In genomic region chr10:125116041-125116649, GRCh38 we compare ENCODE assay signal across 1 cellular context.
TF ChIP-seq lines count a peak whose summit lies in the region.

No MANE protein-coding gene starts in this region.

TF ChIP-seq in K562, 482 proteins besides CTCF, POLR2A, EP300 and RAD21 (continued from another document):
- TF ChIP-seq MAFF (IDR thresholded peaks at IDR 0.05; ENCODE audit: low read length) (no peak), SMAD3 (CRISPR knock-in tag; conservative IDR thresholded peaks at IDR 0.05) (no peak), SOX6 (IDR thresholded peaks at IDR 0.05) (no peak), ZHX1 (conservative IDR thresholded peaks at IDR 0.05; ENCODE audit: low read length) (no peak), PHF20 (IDR thresholded peaks at IDR 0.05; ENCODE audit: partially characterized antibody) (no peak), YY1 (IDR thresholded peaks at IDR 0.05; ENCODE audit: borderline replicate concordance in 1 of 3, control insufficient read depth in 1 of 3, extremely low read depth in 1 of 3, insufficient read depth in 3 of 3, insufficient read length in 1 of 3, insufficient replicate concordance in 2 of 3, low read depth in 1 of 3, low read length in 2 of 3) (no peak), EGR1 (conservative IDR thresholded peaks at IDR 0.05) (no peak), THRAP3 (IDR thresholded peaks at IDR 0.05; ENCODE audit: borderline replicate concordance) (no peak), ZNF830 (CRISPR knock-in tag; IDR thresholded peaks at IDR 0.05) (no peak), HEY1 (CRISPR knock-in tag; IDR thresholded peaks at IDR 0.05; ENCODE audit: borderline replicate concordance) (no peak), HMG20B (CRISPR knock-in tag; IDR thresholded peaks at IDR 0.05) (no peak), PREB (CRISPR knock-in tag; IDR thresholded peaks at IDR 0.05) (no peak)
- TF ChIP-seq, protein P1, sequence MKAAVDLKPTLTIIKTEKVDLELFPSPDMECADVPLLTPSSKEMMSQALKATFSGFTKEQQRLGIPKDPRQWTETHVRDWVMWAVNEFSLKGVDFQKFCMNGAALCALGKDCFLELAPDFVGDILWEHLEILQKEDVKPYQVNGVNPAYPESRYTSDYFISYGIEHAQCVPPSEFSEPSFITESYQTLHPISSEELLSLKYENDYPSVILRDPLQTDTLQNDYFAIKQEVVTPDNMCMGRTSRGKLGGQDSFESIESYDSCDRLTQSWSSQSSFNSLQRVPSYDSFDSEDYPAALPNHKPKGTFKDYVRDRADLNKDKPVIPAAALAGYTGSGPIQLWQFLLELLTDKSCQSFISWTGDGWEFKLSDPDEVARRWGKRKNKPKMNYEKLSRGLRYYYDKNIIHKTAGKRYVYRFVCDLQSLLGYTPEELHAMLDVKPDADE (conservative IDR thresholded peaks at IDR 0.05; ENCODE audit: control insufficient read depth, low read depth, low read length) = no peak
- TF ChIP-seq, protein P2, sequence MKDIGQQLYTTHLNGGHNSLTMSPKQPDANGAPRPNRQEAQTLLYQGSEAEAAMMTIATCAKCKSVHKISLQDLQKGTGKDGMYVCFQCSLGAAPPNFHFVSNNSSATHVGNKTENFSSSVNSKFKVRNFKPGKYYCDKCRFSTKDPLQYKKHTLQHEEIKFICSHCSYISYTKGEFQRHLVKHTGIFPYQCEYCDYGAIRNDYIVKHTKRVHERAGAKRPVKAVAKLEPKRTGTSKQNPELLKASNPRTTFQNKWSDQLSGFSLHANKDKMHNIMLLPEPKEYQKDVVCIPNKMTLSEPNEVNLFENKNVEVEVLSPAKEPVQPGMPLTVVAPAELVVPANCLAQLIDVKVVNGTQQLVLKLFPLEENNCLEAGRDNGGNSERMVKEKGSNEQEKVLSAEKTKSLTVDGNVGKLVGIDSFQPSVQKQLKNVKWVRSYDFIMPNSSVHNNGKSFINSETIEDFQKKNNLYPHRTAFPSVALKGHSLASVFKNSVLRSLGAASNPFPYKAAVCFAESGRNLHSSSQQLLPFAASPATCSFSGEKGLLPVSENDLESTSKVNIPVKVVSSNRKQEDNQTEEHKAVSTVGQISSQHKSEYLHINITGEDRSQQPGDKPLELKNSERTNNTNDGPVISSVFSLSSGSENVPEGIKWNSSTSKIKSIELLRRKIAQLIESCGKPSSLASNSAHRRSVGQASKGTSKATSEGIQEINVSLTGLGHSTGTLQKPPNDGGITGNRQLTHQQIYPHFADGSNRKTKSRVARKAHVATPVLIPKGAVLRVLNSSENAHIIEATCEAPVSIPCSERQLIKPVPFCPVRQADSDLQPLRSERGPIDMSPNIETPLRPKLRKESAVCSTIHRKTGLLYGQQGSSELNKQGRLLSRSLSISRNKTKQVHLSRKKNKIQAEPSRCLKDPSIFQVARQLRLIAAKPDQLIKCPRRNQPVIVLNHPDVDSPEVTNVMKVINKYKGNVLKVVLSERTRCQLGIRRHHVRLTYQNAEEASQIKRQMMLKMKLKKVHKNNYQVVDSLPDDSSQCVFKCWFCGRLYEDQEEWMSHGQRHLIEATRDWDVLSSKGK (CRISPR knock-in tag; IDR thresholded peaks at IDR 0.05) = no peak
